In genomic region chr6:43274127-43274915, GRCh38 we compare ENCODE assay signal across 12 cellular contexts. TPM values are rescaled to one million over a fixed set of nuclear protein-coding genes. Genes with fewer than 3 reads are reported as not detected.
A peak's percentile ranks its signal among the peaks of the same experiment; 100 is the strongest.
DNase-seq lines count a peak whose midpoint lies in the region; ATAC-seq and TF ChIP-seq lines count a peak whose summit lies in the region.
"Had no signal": no experiment of that assay in that cellular context is flagged by ENCODE, and none has a peak within 500 bp of the region (broad histone marks: within the 10 kb centered on the region; RNA-seq: fewer than 3 reads in every experiment).

No MANE protein-coding gene starts in this region.

- no peaks in the 10 kb centered on the region for H3K27me3 ChIP-seq in A673 (replicated peaks; ENCODE audit: insufficient read depth, low read depth, low read length, poor library complexity)
- no peaks in the 10 kb centered on the region for H3K27me3 ChIP-seq in naive thymus-derived CD4-positive, alpha-beta T cell (ENCODE audit: control insufficient read depth in 2 of 2, insufficient read depth in 2 of 2, low read length in 2 of 2)
- peaks cover 40% of the 10 kb centered on the region for H3K27me3 ChIP-seq in brain microvascular endothelial cell (replicated peaks)

- H3K27ac ChIP-seq in A673 (ENCODE audit: low read depth, low read length, poor library complexity, severe bottlenecking) (no peak overlapping the region), brain microvascular endothelial cell (no peak overlapping the region)
- no peak overlapping the region for H3K27ac ChIP-seq in naive thymus-derived CD4-positive, alpha-beta T cell (ENCODE audit: low read depth, low read length)
- H3K27ac ChIP-seq: C4-2B had no signal

- H3K4me1 ChIP-seq in A673 (ENCODE audit: insufficient read depth, low read length, poor library complexity, severe bottlenecking) = peaks cover 12% of the 10 kb centered on the region
- H3K4me1 ChIP-seq in ES-I3 (ENCODE audit: insufficient read depth, low read length) = peaks cover 29% of the 10 kb centered on the region
- peaks cover 0 to 6% of the 10 kb centered on the region in 2 donors for H3K4me1 ChIP-seq in naive thymus-derived CD4-positive, alpha-beta T cell (ENCODE audit: control insufficient read depth in 2 of 2, insufficient read depth in 2 of 2, low read length in 2 of 2)

- no peak for ATAC-seq in naive thymus-derived CD4-positive, alpha-beta T cell

- no TSS peak for BruUV-seq in A673 (replicated peaks; lab: Mats Ljungman, UMichigan)

- in situ Hi-C loops in brain microvascular endothelial cell (cut with HindIII; ENCODE audit: low pct_ligation_motif_present, low sequenced_read_pairs) = no loop called here

- no peak for DNase-seq in A673 (ENCODE audit: low spot score)
- no peak for DNase-seq in naive thymus-derived CD4-positive, alpha-beta T cell
- no peak for DNase-seq in brain microvascular endothelial cell
- DNase-seq in LoVo (ENCODE audit: low spot score) = no peak
- DNase-seq in NCI-H2029 (lab: John Stamatoyannopoulos, UW) = no peak
- DNase-seq in stimulated activated CD4-positive, alpha-beta T cell treated with anti-CD3 and anti-CD28 coated beads, Interleukin-4, amount 100 ng/mL, for 4 hours = no peak
- DNase-seq: amniotic stem cell; stimulated activated CD4-positive, alpha-beta T cell treated with anti-CD3 and anti-CD28 coated beads, Interleukin-2, amount 100 ng/mL, for 48 hours had no signal

- POLR2A ChIA-PET in A673 (lab: Charles Lee; ENCODE audit: low non-redundant PET) = no interaction called here
- POLR2A ChIA-PET in naive thymus-derived CD4-positive, alpha-beta T cell (lab: Charles Lee) = interaction anchor here (1.4 kb wide), 1 partner anchor 45 kb away, joined by 3 read pairs; the partner anchor contains the start of gene DNPH1

- H3K9me3 Mint-ChIP-seq in dendritic cell treated with granulocyte-macrophage colony-stimulating factor and Interleukin-4, amounts not matched to agents 40 ng/mL and 50 ng/mL, for 4 days = no peaks in the 10 kb centered on the region
- H3K9me3 Mint-ChIP-seq in naive thymus-derived CD4-positive, alpha-beta T cell = peaks cover 0 to 2% (median 0%) of the 10 kb centered on the region in 11 donors

- CTCF ChIA-PET in A673 (lab: Charles Lee) = no interaction called here
- CTCF ChIA-PET in naive thymus-derived CD4-positive, alpha-beta T cell (lab: Charles Lee) = interaction anchor here (0.6 kb wide), 1 partner anchor 82 kb away, joined by 3 read pairs; no protein-coding TSS in a partner anchor

- H3K9me3 ChIP-seq in A673 (ENCODE audit: low read depth, low read length, poor library complexity, severe bottlenecking) (no peaks in the 10 kb centered on the region), ES-I3 (ENCODE audit: control insufficient read depth, insufficient read depth, low read length) (no peaks in the 10 kb centered on the region)
- no peaks in the 10 kb centered on the region for H3K9me3 ChIP-seq in naive thymus-derived CD4-positive, alpha-beta T cell (ENCODE audit: control insufficient read depth in 2 of 3, low read length in 3 of 3)
- H3K9me3 ChIP-seq: stomach had no signal

- H3K4me1 Mint-ChIP-seq in dendritic cell treated with granulocyte-macrophage colony-stimulating factor and Interleukin-4, amounts not matched to agents 40 ng/mL and 50 ng/mL, for 4 days (ENCODE audit: low read depth) = peaks cover 23% of the 10 kb centered on the region
- peaks cover 5 to 20% (median 5%) of the 10 kb centered on the region in 7 donors for H3K4me1 Mint-ChIP-seq in naive thymus-derived CD4-positive, alpha-beta T cell

- peak overlapping the region; percentile 35 for H3K4me3 Mint-ChIP-seq in dendritic cell treated with granulocyte-macrophage colony-stimulating factor and Interleukin-4, amounts not matched to agents 40 ng/mL and 50 ng/mL, for 4 days
- H3K4me3 Mint-ChIP-seq in naive thymus-derived CD4-positive, alpha-beta T cell = peak overlapping the region; percentile 27 to 95 (median 74)

- intact Hi-C loops in A673 (cut with micrococcal nuclease; ENCODE audit: unreplicated experiment) = no loop called here
- intact Hi-C loops in dendritic cell treated with granulocyte-macrophage colony-stimulating factor and Interleukin-4, amounts not matched to agents 40 ng/mL and 50 ng/mL, for 4 days (cut with micrococcal nuclease) = no loop called here
- intact Hi-C loops in naive thymus-derived CD4-positive, alpha-beta T cell (cut with micrococcal nuclease) = no loop called here

- H3K4me3 ChIP-seq in A673 (ENCODE audit: low read depth, low read length, poor library complexity, severe bottlenecking) = peak overlapping the region; percentile 45
- no peak overlapping the region for H3K4me3 ChIP-seq in naive thymus-derived CD4-positive, alpha-beta T cell (ENCODE audit: low read length)
- no peak overlapping the region for H3K4me3 ChIP-seq in brain microvascular endothelial cell (ENCODE audit: low read depth, low read length)

- peak overlapping the region; percentile 41; the same call in 1 of the 2 replicates for H3K9ac ChIP-seq in ES-I3 (ENCODE audit: low read depth, low read length)

- no peaks in the 10 kb centered on the region for H3K36me3 Mint-ChIP-seq in dendritic cell treated with granulocyte-macrophage colony-stimulating factor and Interleukin-4, amounts not matched to agents 40 ng/mL and 50 ng/mL, for 4 days (ENCODE audit: low read depth)
- peaks cover 0 to 4% (median 0%) of the 10 kb centered on the region in 5 donors for H3K36me3 Mint-ChIP-seq in naive thymus-derived CD4-positive, alpha-beta T cell

- H3K36me3 ChIP-seq in A673 (ENCODE audit: insufficient read depth, low read length, poor library complexity, severe bottlenecking) (no peaks in the 10 kb centered on the region), ES-I3 (ENCODE audit: insufficient read depth, low read length) (no peaks in the 10 kb centered on the region), brain microvascular endothelial cell (replicated peaks) (no peaks in the 10 kb centered on the region)
- no peaks in the 10 kb centered on the region for H3K36me3 ChIP-seq in naive thymus-derived CD4-positive, alpha-beta T cell (ENCODE audit: control insufficient read depth in 2 of 3, insufficient read depth in 3 of 3, low read length in 3 of 3)
- H3K36me3 ChIP-seq: stomach had no signal

- peaks cover 94% of the 10 kb centered on the region for H3K27me3 Mint-ChIP-seq in dendritic cell treated with granulocyte-macrophage colony-stimulating factor and Interleukin-4, amounts not matched to agents 40 ng/mL and 50 ng/mL, for 4 days
- H3K27me3 Mint-ChIP-seq in naive thymus-derived CD4-positive, alpha-beta T cell = peaks cover 0 to 77% (median 6%) of the 10 kb centered on the region in 5 donors

- TF ChIP-seq CTCF in A673 (conservative IDR thresholded peaks at IDR 0.05; ENCODE audit: low read depth, low read length) (no peak), brain microvascular endothelial cell (IDR thresholded peaks at IDR 0.05; ENCODE audit: low read depth, low read length, missing control alignments) (no peak)

- no peak overlapping the region for H3K27ac Mint-ChIP-seq in dendritic cell treated with granulocyte-macrophage colony-stimulating factor and Interleukin-4, amounts not matched to agents 40 ng/mL and 50 ng/mL, for 4 days
- peak overlapping the region in 3 of 9 donors; percentile 44 to 74 (median 64) for H3K27ac Mint-ChIP-seq in naive thymus-derived CD4-positive, alpha-beta T cell

RNA-seq across cellular contexts. Expression of gene SLC22A7, which starts 23.7 kb away (rescaled TPM):
- total RNA-seq in A673 (2021) = not detected in 2 replicates
- total RNA-seq in naive thymus-derived CD4-positive, alpha-beta T cell = not detected
- polyA plus RNA-seq in naive thymus-derived CD4-positive, alpha-beta T cell = not detected
- total RNA-seq: stomach had no signal
- polyA plus RNA-seq: stomach had no signal

RNA-seq across cellular contexts. Expression of gene TTBK1, which starts 31.0 kb away (rescaled TPM):
- total RNA-seq in A673 (2021) = not detected in 2 replicates
- total RNA-seq in naive thymus-derived CD4-positive, alpha-beta T cell = under 1 TPM in 2 of 5 experiments, not detected in 3; 0.05 to 0.29 TPM
- not detected for polyA plus RNA-seq in naive thymus-derived CD4-positive, alpha-beta T cell

RNA-seq across cellular contexts. Expression of gene CRIP3, which starts 34.3 kb away (rescaled TPM):
- total RNA-seq in A673 (2021) = 2.4 TPM in 2 replicates
- 1 to 10 TPM in 4 of 5 experiments, not detected in 1; 2.1 to 7.4 (median 4.8) TPM for total RNA-seq in naive thymus-derived CD4-positive, alpha-beta T cell
- polyA plus RNA-seq in naive thymus-derived CD4-positive, alpha-beta T cell = not detected

RNA-seq across cellular contexts. Expression of gene DNPH1, which starts 45.0 kb away (rescaled TPM):
- 55.1 and 69.4 TPM in 2 replicates for total RNA-seq in A673 (2021)
- 10 to 100 TPM; 25.4 to 65.7 (median 33.9) TPM for total RNA-seq in naive thymus-derived CD4-positive, alpha-beta T cell
- polyA plus RNA-seq in naive thymus-derived CD4-positive, alpha-beta T cell = 100 to 1,000 TPM; 119 to 141 TPM
